1 cellular context compared by ENCODE assay signal in the genomic region with DNA sequence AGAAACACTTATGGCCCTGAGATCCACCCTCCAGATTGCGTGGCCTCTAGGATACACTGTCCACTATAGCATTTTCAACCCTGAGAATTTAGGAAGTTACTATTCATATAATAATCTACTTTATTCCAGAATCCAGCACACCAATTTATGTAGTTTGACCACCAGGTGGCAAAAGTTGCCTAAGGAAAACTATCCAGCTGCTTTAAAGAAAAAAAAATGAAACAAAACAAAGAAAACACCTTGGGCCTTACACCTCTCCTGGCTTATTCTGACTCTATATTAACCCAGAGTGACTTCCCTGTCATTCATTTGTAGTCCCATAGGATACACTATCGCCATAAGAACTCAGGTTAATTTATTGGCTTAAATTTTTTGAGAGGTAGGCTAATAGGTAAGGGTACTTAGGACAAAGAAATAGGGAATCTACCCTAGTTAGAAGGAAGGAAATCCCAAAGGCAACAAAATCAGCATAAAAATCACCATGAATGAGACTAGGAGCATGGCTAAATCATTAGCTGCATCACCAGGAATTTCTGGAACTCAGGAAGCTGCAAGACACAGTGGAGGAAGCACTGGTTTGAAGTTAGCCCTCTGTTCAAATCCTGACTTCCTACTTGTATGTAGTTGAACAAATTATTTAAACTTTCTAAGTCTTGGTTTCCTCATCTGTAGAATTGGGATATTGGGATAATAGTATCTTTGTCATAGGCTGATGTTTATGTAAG.
TF ChIP-seq lines count a peak whose summit lies in the region.

No MANE protein-coding gene starts in this region.

TF ChIP-seq in SK-N-SH treated with all-trans-retinoic acid at 6 μM for 48 hours, 23 proteins besides CTCF, POLR2A, EP300 and RAD21 (continued from another document):
- TF ChIP-seq, protein P1, sequence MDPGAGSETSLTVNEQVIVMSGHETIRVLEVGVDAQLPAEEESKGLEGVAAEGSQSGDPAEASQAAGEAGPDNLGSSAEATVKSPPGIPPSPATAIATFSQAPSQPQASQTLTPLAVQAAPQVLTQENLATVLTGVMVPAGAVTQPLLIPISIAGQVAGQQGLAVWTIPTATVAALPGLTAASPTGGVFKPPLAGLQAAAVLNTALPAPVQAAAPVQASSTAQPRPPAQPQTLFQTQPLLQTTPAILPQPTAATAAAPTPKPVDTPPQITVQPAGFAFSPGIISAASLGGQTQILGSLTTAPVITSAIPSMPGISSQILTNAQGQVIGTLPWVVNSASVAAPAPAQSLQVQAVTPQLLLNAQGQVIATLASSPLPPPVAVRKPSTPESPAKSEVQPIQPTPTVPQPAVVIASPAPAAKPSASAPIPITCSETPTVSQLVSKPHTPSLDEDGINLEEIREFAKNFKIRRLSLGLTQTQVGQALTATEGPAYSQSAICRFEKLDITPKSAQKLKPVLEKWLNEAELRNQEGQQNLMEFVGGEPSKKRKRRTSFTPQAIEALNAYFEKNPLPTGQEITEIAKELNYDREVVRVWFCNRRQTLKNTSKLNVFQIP (CRISPR knock-in tag; IDR thresholded peaks at IDR 0.05; ENCODE audit: borderline replicate concordance, low read depth), result no peak
- TF ChIP-seq TCF4 (CRISPR knock-in tag; IDR thresholded peaks at IDR 0.05; ENCODE audit: borderline replicate concordance) (no peak), CSDC2 (CRISPR knock-in tag; IDR thresholded peaks at IDR 0.05) (no peak), ZFP3 (CRISPR knock-in tag; IDR thresholded peaks at IDR 0.05) (no peak), ARNTL (CRISPR knock-in tag; IDR thresholded peaks at IDR 0.05; ENCODE audit: borderline replicate concordance, low read depth) (no peak), BACH2 (CRISPR knock-in tag; IDR thresholded peaks at IDR 0.05; ENCODE audit: borderline replicate concordance) (no peak), ZNF565 (CRISPR knock-in tag; conservative IDR thresholded peaks at IDR 0.05; ENCODE audit: low read depth) (no peak), PPARA (CRISPR knock-in tag; IDR thresholded peaks at IDR 0.05; ENCODE audit: borderline replicate concordance) (no peak), SNAI2 (CRISPR knock-in tag; IDR thresholded peaks at IDR 0.05) (no peak), ISL1 (CRISPR knock-in tag; IDR thresholded peaks at IDR 0.05) (no peak), ZFP30 (CRISPR knock-in tag; IDR thresholded peaks at IDR 0.05) (no peak)
- TF ChIP-seq, protein P2, sequence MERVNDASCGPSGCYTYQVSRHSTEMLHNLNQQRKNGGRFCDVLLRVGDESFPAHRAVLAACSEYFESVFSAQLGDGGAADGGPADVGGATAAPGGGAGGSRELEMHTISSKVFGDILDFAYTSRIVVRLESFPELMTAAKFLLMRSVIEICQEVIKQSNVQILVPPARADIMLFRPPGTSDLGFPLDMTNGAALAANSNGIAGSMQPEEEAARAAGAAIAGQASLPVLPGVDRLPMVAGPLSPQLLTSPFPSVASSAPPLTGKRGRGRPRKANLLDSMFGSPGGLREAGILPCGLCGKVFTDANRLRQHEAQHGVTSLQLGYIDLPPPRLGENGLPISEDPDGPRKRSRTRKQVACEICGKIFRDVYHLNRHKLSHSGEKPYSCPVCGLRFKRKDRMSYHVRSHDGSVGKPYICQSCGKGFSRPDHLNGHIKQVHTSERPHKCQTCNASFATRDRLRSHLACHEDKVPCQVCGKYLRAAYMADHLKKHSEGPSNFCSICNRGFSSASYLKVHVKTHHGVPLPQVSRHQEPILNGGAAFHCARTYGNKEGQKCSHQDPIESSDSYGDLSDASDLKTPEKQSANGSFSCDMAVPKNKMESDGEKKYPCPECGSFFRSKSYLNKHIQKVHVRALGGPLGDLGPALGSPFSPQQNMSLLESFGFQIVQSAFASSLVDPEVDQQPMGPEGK (CRISPR knock-in tag; IDR thresholded peaks at IDR 0.05; ENCODE audit: borderline replicate concordance), result no peak
- TF ChIP-seq, protein P3, sequence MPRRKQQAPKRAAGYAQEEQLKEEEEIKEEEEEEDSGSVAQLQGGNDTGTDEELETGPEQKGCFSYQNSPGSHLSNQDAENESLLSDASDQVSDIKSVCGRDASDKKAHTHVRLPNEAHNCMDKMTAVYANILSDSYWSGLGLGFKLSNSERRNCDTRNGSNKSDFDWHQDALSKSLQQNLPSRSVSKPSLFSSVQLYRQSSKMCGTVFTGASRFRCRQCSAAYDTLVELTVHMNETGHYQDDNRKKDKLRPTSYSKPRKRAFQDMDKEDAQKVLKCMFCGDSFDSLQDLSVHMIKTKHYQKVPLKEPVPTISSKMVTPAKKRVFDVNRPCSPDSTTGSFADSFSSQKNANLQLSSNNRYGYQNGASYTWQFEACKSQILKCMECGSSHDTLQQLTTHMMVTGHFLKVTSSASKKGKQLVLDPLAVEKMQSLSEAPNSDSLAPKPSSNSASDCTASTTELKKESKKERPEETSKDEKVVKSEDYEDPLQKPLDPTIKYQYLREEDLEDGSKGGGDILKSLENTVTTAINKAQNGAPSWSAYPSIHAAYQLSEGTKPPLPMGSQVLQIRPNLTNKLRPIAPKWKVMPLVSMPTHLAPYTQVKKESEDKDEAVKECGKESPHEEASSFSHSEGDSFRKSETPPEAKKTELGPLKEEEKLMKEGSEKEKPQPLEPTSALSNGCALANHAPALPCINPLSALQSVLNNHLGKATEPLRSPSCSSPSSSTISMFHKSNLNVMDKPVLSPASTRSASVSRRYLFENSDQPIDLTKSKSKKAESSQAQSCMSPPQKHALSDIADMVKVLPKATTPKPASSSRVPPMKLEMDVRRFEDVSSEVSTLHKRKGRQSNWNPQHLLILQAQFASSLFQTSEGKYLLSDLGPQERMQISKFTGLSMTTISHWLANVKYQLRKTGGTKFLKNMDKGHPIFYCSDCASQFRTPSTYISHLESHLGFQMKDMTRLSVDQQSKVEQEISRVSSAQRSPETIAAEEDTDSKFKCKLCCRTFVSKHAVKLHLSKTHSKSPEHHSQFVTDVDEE (CRISPR knock-in tag; IDR thresholded peaks at IDR 0.05), result no peak
